Comparison of ENCODE assay signal across 22 cellular contexts in the genomic region with DNA sequence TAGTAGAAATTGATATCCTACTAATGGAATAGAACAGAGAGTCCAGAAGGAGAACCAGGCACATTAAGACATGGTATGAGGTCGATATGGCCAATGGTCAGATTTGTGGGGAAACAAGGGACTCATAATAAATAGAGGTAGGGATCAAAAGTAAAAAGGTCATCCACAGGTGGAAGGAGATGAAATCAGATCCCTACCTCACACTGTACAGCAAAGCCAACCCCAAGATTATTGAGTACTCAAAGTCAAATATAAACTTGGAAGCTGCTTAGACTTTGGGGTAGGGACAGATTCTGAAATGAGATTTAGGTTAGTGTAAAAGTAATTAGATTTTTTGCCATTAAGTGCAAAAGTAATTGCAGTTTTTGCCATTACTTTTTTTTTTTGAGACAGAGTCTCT. TPM values are rescaled to one million over a fixed set of nuclear protein-coding genes. Genes with fewer than 3 reads are reported as not detected.
A peak's percentile ranks its signal among the peaks of the same experiment; 100 is the strongest.
DNase-seq lines count a peak whose midpoint lies in the region; ATAC-seq and TF ChIP-seq lines count a peak whose summit lies in the region.
"Had no signal": no experiment of that assay in that cellular context is flagged by ENCODE, and none has a peak within 500 bp of the region (broad histone marks: within the 10 kb centered on the region; RNA-seq: fewer than 3 reads in every experiment).

No MANE protein-coding gene starts in this region.

- BruUV-seq in HCT116 (replicated peaks; lab: Mats Ljungman, UMichigan): no TSS peak

- no peak overlapping the region for H4K91ac ChIP-seq in trophoblast cell (ENCODE audit: low read depth, low read length)

- H3K9me3 ChIP-seq in HCT116 (ENCODE audit: control insufficient read depth in 1 of 2, insufficient read depth in 1 of 2, low read depth in 1 of 2, low read length in 2 of 2) (no peaks in the 10 kb centered on the region), trophoblast cell (ENCODE audit: insufficient read depth, low read depth, low read length) (no peaks in the 10 kb centered on the region), transverse colon (no peaks in the 10 kb centered on the region), lower lobe of right lung (no peaks in the 10 kb centered on the region)
- H3K9me3 ChIP-seq: BE2C, HAP-1 had no signal

- H3K36me3 ChIP-seq in HCT116 (ENCODE audit: control insufficient read depth in 1 of 2, insufficient read depth in 2 of 2, low read length in 2 of 2) (0 out of 4 replicates have a peak, but pooled peaks cover 0 to 7% of the 10 kb centered on the region in 2 experiments), trophoblast cell (ENCODE audit: control insufficient read depth in 1 of 2, insufficient read depth in 2 of 2, low read length in 2 of 2) (peaks cover 7 to 17% of the 10 kb centered on the region in 2 experiments), transverse colon (no peaks in the 10 kb centered on the region), lower lobe of right lung (peaks cover 22% of the 10 kb centered on the region)
- H3K36me3 ChIP-seq: HAP-1 had no signal

- ATAC-seq in HCT116 (no peak), GM19395 (IDR thresholded peaks at IDR 0.05; ENCODE audit: unreplicated experiment) (no peak), lower lobe of right lung (no peak)
- ATAC-seq: GM23338 had no signal

- TF ChIP-seq EP300 in transverse colon (IDR thresholded peaks at IDR 0.05; ENCODE audit: low read depth): no peak

- H2BK120ac ChIP-seq in trophoblast cell (ENCODE audit: insufficient read depth, low read length, poor library complexity): no peak overlapping the region

- H3K9me2 ChIP-seq in HCT116 (ENCODE audit: insufficient read depth): no peaks in the 10 kb centered on the region

- TF ChIP-seq POLR2A in HCT116 (IDR thresholded peaks at IDR 0.05; ENCODE audit: borderline replicate concordance, extremely low read depth, insufficient read depth, insufficient read length) (no peak), transverse colon (IDR thresholded peaks at IDR 0.05) (no peak)

- peaks cover 17% of the 10 kb centered on the region for H3K79me1 ChIP-seq in trophoblast cell (ENCODE audit: low read length)

- DNase-seq in HCT116 (ENCODE audit: low read depth, low spot score) (no peak), trophoblast cell (no peak), transverse colon (no peak), HK-2 (ENCODE audit: unreplicated experiment) (no peak), lower lobe of right lung (no peak)
- DNase-seq: BE2C; CD4-positive, CD25-positive, alpha-beta regulatory T cell; DMS79 treated with DMSO at 0.1 percent for 48 hours; Kasumi-1; NCI-H1417; NCI-H187 treated with DMSO at 0.1 percent for 48 hours; NCI-H2107; NCI-H446 treated with DMSO at 0.1 percent for 48 hours; NCI-H526 treated with DMSO at 0.1 percent for 48 hours; OCI-M1; RPMI8226; SHP77 treated with DMSO at 0.1 percent for 48 hours had no signal

- H3K4me2 ChIP-seq in HCT116 (ENCODE audit: low read length) (peak overlapping the region; percentile 86), trophoblast cell (ENCODE audit: low read length) (no peak overlapping the region)
- H3K4me2 ChIP-seq: GM23338 had no signal

- H2BK5ac ChIP-seq in trophoblast cell (ENCODE audit: low read depth, low read length, poor library complexity): no peak overlapping the region

- H3K4me3 ChIP-seq in HCT116 (replicated peaks in 1 of 2; ENCODE audit: low read depth in 1 of 2, low read length in 2 of 2): no peak overlapping the region
- H3K4me3 ChIP-seq in trophoblast cell (ENCODE audit: low read depth, low read length): no peak overlapping the region
- no peak overlapping the region for H3K4me3 ChIP-seq in transverse colon
- H3K4me3 ChIP-seq in lower lobe of right lung: no peak overlapping the region
- H3K4me3 ChIP-seq: GM23338, HAP-1, SK-N-MC had no signal

- no peak for TF ChIP-seq RAD21 in HCT116 (IDR thresholded peaks at IDR 0.05; ENCODE audit: low read depth)

- no peak overlapping the region for H2AFZ ChIP-seq in HCT116 (ENCODE audit: low read depth, low read length, poor library complexity, severe bottlenecking)
- H2AFZ ChIP-seq in trophoblast cell (ENCODE audit: insufficient read depth, low read length, poor library complexity): no peak overlapping the region
- H2AFZ ChIP-seq: GM23338 had no signal

- POLR2A ChIA-PET in HCT116 (lab: Charles Lee): no interaction called here

- peak overlapping the region; percentile 83; the same call in 1 of the 2 replicates for H3K27ac ChIP-seq in HCT116 (ENCODE audit: low read depth, low read length)
- peak overlapping the region; percentile 97 for H3K27ac ChIP-seq in VCaP
- H3K27ac ChIP-seq in trophoblast cell (ENCODE audit: low read depth, low read length): no peak overlapping the region
- H3K27ac ChIP-seq in transverse colon: peak overlapping the region in 3 of 4 donors; percentile 73 to 79 (median 75)
- H3K27ac ChIP-seq in lower lobe of right lung: no peak overlapping the region
- H3K27ac ChIP-seq: SK-N-MC had no signal

- H3K9ac ChIP-seq in HCT116 (ENCODE audit: low read length) (peak overlapping the region; percentile 57), trophoblast cell (ENCODE audit: low read length) (no peak overlapping the region)

- no peak overlapping the region for H3K18ac ChIP-seq in trophoblast cell (ENCODE audit: low read length)

- intact Hi-C loops in HCT116 (cut with micrococcal nuclease) (no loop called here), transverse colon (cut with DNase I; ENCODE audit: low total_unique reads) (no loop called here), lower lobe of right lung (cut with DNase I) (no loop called here)

- H3K14ac ChIP-seq in trophoblast cell (ENCODE audit: low read length): no peak overlapping the region

- RAD21 ChIA-PET in HCT116 (lab: Charles Lee; ENCODE audit: low non-redundant PET in 1 of 2, low total read pairs in 2 of 2, uncharacterized antibody in 2 of 2, unreplicated experiment in 2 of 2): no interaction called here

- no peak overlapping the region for H4K12ac ChIP-seq in trophoblast cell (ENCODE audit: low read depth, low read length)

- H3K79me2 ChIP-seq in HCT116 (ENCODE audit: insufficient read depth, low read length): peaks cover 62% of the 10 kb centered on the region
- H3K79me2 ChIP-seq in trophoblast cell (ENCODE audit: control insufficient read depth, insufficient read depth, low read length, poor library complexity): peaks cover 21% of the 10 kb centered on the region

- no peak overlapping the region for H3K23ac ChIP-seq in trophoblast cell (ENCODE audit: low read length)

- no peaks in the 10 kb centered on the region for H4K20me1 ChIP-seq in HCT116 (ENCODE audit: insufficient read depth)

- peaks cover 30 to 41% of the 10 kb centered on the region in 2 experiments for H3K4me1 ChIP-seq in HCT116 (ENCODE audit: control insufficient read depth in 1 of 2, insufficient read depth in 2 of 2, low read length in 2 of 2)
- peaks cover 25 to 30% of the 10 kb centered on the region in 2 experiments for H3K4me1 ChIP-seq in trophoblast cell (ENCODE audit: control insufficient read depth in 1 of 2, insufficient read depth in 2 of 2, low read length in 2 of 2)
- H3K4me1 ChIP-seq in transverse colon: peaks cover 10 to 49% (median 24%) of the 10 kb centered on the region in 4 donors
- peaks cover 6% of the 10 kb centered on the region for H3K4me1 ChIP-seq in lower lobe of right lung

- no peak for TF ChIP-seq CTCF in HCT116 (IDR thresholded peaks at IDR 0.05 in 2 of 3, conservative IDR thresholded peaks at IDR 0.05 in 1 of 3; ENCODE audit: borderline replicate concordance in 1 of 3, insufficient read depth in 1 of 3, low read depth in 2 of 3, low read length in 2 of 3)
- TF ChIP-seq CTCF in VCaP (conservative IDR thresholded peaks at IDR 0.05): no peak
- TF ChIP-seq CTCF in transverse colon (IDR thresholded peaks at IDR 0.05): no peak
- TF ChIP-seq CTCF in lower lobe of right lung (IDR thresholded peaks at IDR 0.05): no peak

- H3K27me3 ChIP-seq in HCT116 (ENCODE audit: insufficient read depth, low read length) (no peaks in the 10 kb centered on the region), trophoblast cell (ENCODE audit: insufficient read depth, low read length) (no peaks in the 10 kb centered on the region), transverse colon (no peaks in the 10 kb centered on the region), lower lobe of right lung (ENCODE audit: low read depth) (no peaks in the 10 kb centered on the region)
- H3K27me3 ChIP-seq: BE2C had no signal

- H3K4ac ChIP-seq in trophoblast cell (ENCODE audit: low read depth, low read length): peak overlapping the region; percentile 56

- WGBS in trophoblast cell (ENCODE audit: extremely low coverage, insufficient coverage, insufficient read length): no CpG with 5 or more reads among the region's 1 CpG
- WGBS in transverse colon (ENCODE audit: low coverage in 1 of 2), 2 donors: 96 to 100% methylated on average over 1 of the region's 1 CpG

- no peak overlapping the region for H4K8ac ChIP-seq in trophoblast cell (ENCODE audit: low read depth, low read length)

- in situ Hi-C loops in transverse colon (cut with MboI; ENCODE audit: low pct_ligation_motif_present in 1 of 4, low pct_unique_long_range_greater_than_20kb in 1 of 4, low sequenced_read_pairs in 3 of 4): no loop called here

- H2AK5ac ChIP-seq in trophoblast cell (ENCODE audit: low read length): no peak overlapping the region

- H2BK12ac ChIP-seq in trophoblast cell (ENCODE audit: low read length): no peak overlapping the region

- CTCF ChIA-PET in HCT116 (lab: Charles Lee): no interaction called here

TF ChIP-seq in HCT116, 20 proteins besides CTCF, POLR2A, EP300 and RAD21 (continues in another document):
- TF ChIP-seq YY1 (IDR thresholded peaks at IDR 0.05; ENCODE audit: extremely low read depth, insufficient replicate concordance, low read depth, low read length) (no peak), SIN3A (IDR thresholded peaks at IDR 0.05; ENCODE audit: low read depth) (no peak), TCF7L2 (IDR thresholded peaks at IDR 0.05; ENCODE audit: borderline replicate concordance, extremely low read depth, insufficient read depth, insufficient read length) (no peak), EZH2 (IDR thresholded peaks at IDR 0.05) (no peak), ZFX (IDR thresholded peaks at IDR 0.05) (no peak), CEBPB (IDR thresholded peaks at IDR 0.05; ENCODE audit: low read depth) (no peak), JUND (IDR thresholded peaks at IDR 0.05) (no peak), EGR1 (IDR thresholded peaks at IDR 0.05; ENCODE audit: low read depth) (no peak), CBX3 (IDR thresholded peaks at IDR 0.05; ENCODE audit: low read depth) (no peak)
- TF ChIP-seq, protein P1, sequence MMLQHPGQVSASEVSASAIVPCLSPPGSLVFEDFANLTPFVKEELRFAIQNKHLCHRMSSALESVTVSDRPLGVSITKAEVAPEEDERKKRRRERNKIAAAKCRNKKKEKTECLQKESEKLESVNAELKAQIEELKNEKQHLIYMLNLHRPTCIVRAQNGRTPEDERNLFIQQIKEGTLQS (IDR thresholded peaks at IDR 0.05): no peak
- TF ChIP-seq, protein P2, sequence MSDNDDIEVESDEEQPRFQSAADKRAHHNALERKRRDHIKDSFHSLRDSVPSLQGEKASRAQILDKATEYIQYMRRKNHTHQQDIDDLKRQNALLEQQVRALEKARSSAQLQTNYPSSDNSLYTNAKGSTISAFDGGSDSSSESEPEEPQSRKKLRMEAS (IDR thresholded peaks at IDR 0.05): no peak

RNA-seq across cellular contexts. Expression of a gene that starts 40.7 kb away (rescaled TPM):
- 11.3 TPM for total RNA-seq in HCT116 (2021; ENCODE audit: unreplicated experiment)
- polyA plus RNA-seq in HCT116 (2012): 7.3 and 8.5 TPM in 2 replicates
- polyA plus RNA-seq in trophoblast cell (2013): 16.3 and 17.4 TPM in 2 replicates
- 10 to 100 TPM; 11.6 to 30.3 (median 13.2) TPM for total RNA-seq in transverse colon
- total RNA-seq in lower lobe of right lung: 18.3 TPM

Comparison
In these comparisons a context has a peak if more than half of its experiments do, and no peak if none do; other contexts are left out.
1. H3K27ac ChIP-seq: peak in HCT116 (single experiment), VCaP (single experiment) and transverse colon (3 of 4); none in trophoblast cell (single experiment) and lower lobe of right lung (single experiment).